ENCODE assay signal across 13 cellular contexts in the genomic region with DNA sequence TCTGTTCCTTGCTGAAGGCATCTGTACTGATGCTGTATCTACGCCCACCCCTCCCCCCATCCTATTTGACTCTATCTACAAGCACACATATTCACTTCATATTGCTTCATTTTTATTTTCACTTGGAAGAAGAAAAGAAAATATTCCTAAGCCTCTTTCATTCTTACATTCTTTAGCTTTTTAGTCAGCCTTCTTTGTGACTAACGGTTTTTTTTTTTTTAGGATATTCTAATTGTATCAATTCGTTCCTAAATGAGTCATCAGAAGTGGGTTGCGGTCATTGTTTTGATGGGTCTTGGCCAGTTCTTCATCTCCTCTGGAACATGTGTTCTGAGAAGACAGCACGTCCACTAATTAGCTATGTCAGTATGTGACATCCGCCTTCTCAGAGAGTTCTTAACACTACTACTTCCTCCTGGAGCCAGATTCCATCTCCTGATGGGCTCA.
DNase-seq lines count a peak whose midpoint lies in the region; ATAC-seq and TF ChIP-seq lines count a peak whose summit lies in the region.
"Had no signal": no experiment of that assay in that cellular context is flagged by ENCODE, and none has a peak within 500 bp of the region (broad histone marks: within the 10 kb centered on the region; RNA-seq: fewer than 3 reads in every experiment).

No MANE protein-coding gene starts in this region.

- no peaks in the 10 kb centered on the region for H3K27me3 ChIP-seq in breast epithelium
- no peaks in the 10 kb centered on the region for H3K27me3 ChIP-seq in spleen (replicated peaks in 1 of 7)

- CTCF ChIA-PET in activated CD4-positive, alpha-beta memory T cell treated with anti-CD3 and anti-CD28 coated beads, Interleukin-2, amount 10 ng/mL, durations not matched to agents 7 days and 5 days (lab: Charles Lee), result no interaction called here

- H3K36me3 ChIP-seq in breast epithelium, result no peaks in the 10 kb centered on the region
- H3K36me3 ChIP-seq in spleen, result peaks cover 0 to 4% (median 0%) of the 10 kb centered on the region in 6 donors

- no peaks in the 10 kb centered on the region for H3K36me3 Mint-ChIP-seq in activated CD4-positive, alpha-beta memory T cell treated with anti-CD3 and anti-CD28 coated beads, Interleukin-2, amount 10 ng/mL, durations not matched to agents 7 days and 5 days (ENCODE audit: low read depth)

- peaks cover 1% of the 10 kb centered on the region for H3K4me1 Mint-ChIP-seq in activated CD4-positive, alpha-beta memory T cell treated with anti-CD3 and anti-CD28 coated beads, Interleukin-2, amount 10 ng/mL, durations not matched to agents 7 days and 5 days
- H3K4me1 Mint-ChIP-seq: naive B cell had no signal

- ATAC-seq in omental fat pad (ENCODE audit: low FRiP score) (peak; percentile 47), GM19328 (IDR thresholded peaks at IDR 0.05; ENCODE audit: unreplicated experiment) (no peak)

- POLR2A ChIA-PET in activated CD4-positive, alpha-beta memory T cell treated with anti-CD3 and anti-CD28 coated beads, Interleukin-2, amount 10 ng/mL, durations not matched to agents 7 days and 5 days (lab: Charles Lee), result no interaction called here

- H3K27ac Mint-ChIP-seq in activated CD4-positive, alpha-beta memory T cell treated with anti-CD3 and anti-CD28 coated beads, Interleukin-2, amount 10 ng/mL, durations not matched to agents 7 days and 5 days, result no peak overlapping the region
- H3K27ac Mint-ChIP-seq: stimulated activated naive CD8-positive, alpha-beta T cell treated with anti-CD3 and anti-CD28 coated beads, Interleukin-15, Interleukin-2, amounts not matched to agents 100 ng/mL and 50 ng/mL, for 24 hours; T-helper 1 cell treated with Interleukin-12 subunit alpha and Interleukin-12 subunit beta and Interleukin-4 antibody, amounts not matched to agents 30 μg/mL and 1 μg/mL, for 36 hours had no signal

- TF ChIP-seq CTCF in AG10803 (conservative IDR thresholded peaks at IDR 0.05; ENCODE audit: low read length) (no peak), breast epithelium (IDR thresholded peaks at IDR 0.05) (no peak), omental fat pad (IDR thresholded peaks at IDR 0.05) (no peak), spleen (IDR thresholded peaks at IDR 0.05 in 8 of 11, conservative IDR thresholded peaks at IDR 0.05 in 3 of 11) (no peak)

- H3K27me3 Mint-ChIP-seq in activated CD4-positive, alpha-beta memory T cell treated with anti-CD3 and anti-CD28 coated beads, Interleukin-2, amount 10 ng/mL, durations not matched to agents 7 days and 5 days, result peaks cover 2% of the 10 kb centered on the region
- H3K27me3 Mint-ChIP-seq: naive B cell; stimulated activated naive CD8-positive, alpha-beta T cell treated with anti-CD3 and anti-CD28 coated beads, Interleukin-15, Interleukin-2, amounts not matched to agents 100 ng/mL and 50 ng/mL, for 24 hours had no signal

- peak overlapping the region; percentile 10; the same call in 1 of the 2 replicates for H3K4me3 ChIP-seq in AG10803 (ENCODE audit: low read length)
- no peak overlapping the region for H3K4me3 ChIP-seq in breast epithelium
- H3K4me3 ChIP-seq in spleen, result no peak overlapping the region

- TF ChIP-seq POLR2A in breast epithelium (IDR thresholded peaks at IDR 0.05) (no peak), spleen (IDR thresholded peaks at IDR 0.05) (no peak)

- intact Hi-C loops in breast epithelium (cut with DNase I; ENCODE audit: low total_unique reads), result no loop called here
- intact Hi-C loops in spleen (cut with DNase I; ENCODE audit: low total_unique reads), result no loop called here

- H3K27ac ChIP-seq in breast epithelium, result peak overlapping the region; percentile 48 to 65
- peak overlapping the region in 2 of 8 donors; percentile 15 to 29 for H3K27ac ChIP-seq in spleen

- DNase-seq in AG10803 (ENCODE audit: low read depth) (peak; percentile 99), M059J (ENCODE audit: low read depth) (peak; percentile 93), breast epithelium (ENCODE audit: low spot score in 2 of 2) (no peak), omental fat pad (ENCODE audit: low spot score) (no peak), RPMI8226 (no peak), spleen (no peak)
- no peak for DNase-seq in activated CD4-positive, alpha-beta memory T cell treated with anti-CD3 and anti-CD28 coated beads, Interleukin-2, amount 10 ng/mL, durations not matched to agents 7 days and 5 days
- DNase-seq: activated T-cell treated with anti-CD3 and anti-CD28 coated beads, Interleukin-2, amount 50 U/mL, for 1 hour; naive B cell; NCI-H510A treated with DMSO at 0.1 percent for 48 hours had no signal

- 77 to 88% (median 80%) methylated on average over 6 of the region's 6 CpGs for WGBS in spleen, 5 donors

- no peak overlapping the region for H3K4me3 Mint-ChIP-seq in activated CD4-positive, alpha-beta memory T cell treated with anti-CD3 and anti-CD28 coated beads, Interleukin-2, amount 10 ng/mL, durations not matched to agents 7 days and 5 days
- H3K4me3 Mint-ChIP-seq: naive B cell; stimulated activated naive CD8-positive, alpha-beta T cell treated with anti-CD3 and anti-CD28 coated beads, Interleukin-15, Interleukin-2, amounts not matched to agents 100 ng/mL and 50 ng/mL, for 24 hours; T-helper 1 cell treated with Interleukin-12 subunit alpha and Interleukin-12 subunit beta and Interleukin-4 antibody, amounts not matched to agents 30 μg/mL and 1 μg/mL, for 36 hours had no signal

- H3K4me1 ChIP-seq in breast epithelium (no peaks in the 10 kb centered on the region), spleen (no peaks in the 10 kb centered on the region)

- H3K9me3 ChIP-seq in breast epithelium (no peaks in the 10 kb centered on the region), spleen (no peaks in the 10 kb centered on the region)

- no peaks in the 10 kb centered on the region for H3K9me3 Mint-ChIP-seq in activated CD4-positive, alpha-beta memory T cell treated with anti-CD3 and anti-CD28 coated beads, Interleukin-2, amount 10 ng/mL, durations not matched to agents 7 days and 5 days
- H3K9me3 Mint-ChIP-seq: naive B cell; T-helper 1 cell treated with Interleukin-12 subunit alpha and Interleukin-12 subunit beta and Interleukin-4 antibody, amounts not matched to agents 30 μg/mL and 1 μg/mL, for 36 hours had no signal

Comparison
In these comparisons a context has a peak if more than half of its experiments do, and no peak if none do; other contexts are left out.
1. DNase-seq: peak in AG10803 (single experiment) and M059J (single experiment); none in breast epithelium (0 of 2), omental fat pad (single experiment), activated CD4-positive, alpha-beta memory T cell treated with anti-CD3 and anti-CD28 coated beads, Interleukin-2, amount 10 ng/mL, durations not matched to agents 7 days and 5 days (single experiment), RPMI8226 (single experiment) and spleen (single experiment).